25 cellular contexts compared by ENCODE assay signal in genomic region chr3:13935494-13936094, GRCh38. TPM values are rescaled to one million over a fixed set of nuclear protein-coding genes. Genes with fewer than 3 reads are reported as not detected.
"Had no signal": no experiment of that assay in that cellular context is flagged by ENCODE, and none has a peak within 500 bp of the region (broad histone marks: within the 10 kb centered on the region; RNA-seq: fewer than 3 reads in every experiment).

No MANE protein-coding gene starts in this region.

- H3K27me3 ChIP-seq: colonic mucosa had no signal

- DNase-seq: colonic mucosa; effector CD8-positive, alpha-beta T cell; effector memory CD8-positive, alpha-beta T cell; endodermal cell; erythroblast; esophagus squamous epithelium; foreskin fibroblast; foreskin melanocyte; gastrocnemius medialis; glutamatergic neuron; head of caudate nucleus; heart right ventricle; hippocampal formation; left cardiac atrium; left lung; left ventricle myocardium superior; lower lobe of right lung; mesenchymal stem cell; mucosa of descending colon; naive B cell had no signal

- H3K4me1 ChIP-seq: colonic mucosa, gastrocnemius medialis, left lung, lower lobe of right lung had no signal

- ATAC-seq: effector memory CD8-positive, alpha-beta T cell; esophagus mucosa; gastrocnemius medialis; heart right ventricle; left cardiac atrium; left lung; left ventricle myocardium superior; lower lobe of right lung; mucosa of descending colon had no signal

- FAIRE-seq: endometrium, islet of Langerhans, keratinocyte had no signal

- H3K4me3 ChIP-seq: colonic mucosa, esophagus squamous epithelium, gastrocnemius medialis, heart right ventricle, left lung, lower lobe of right lung, mucosa of descending colon had no signal

- H3K9me3 ChIP-seq: colonic mucosa, esophagus squamous epithelium, gastrocnemius medialis, heart right ventricle, left lung, lower lobe of right lung, mucosa of descending colon had no signal

- H3K27ac ChIP-seq: colonic mucosa, epithelial cell of prostate, esophagus squamous epithelium, gastrocnemius medialis, heart right ventricle, left lung, lower lobe of right lung had no signal

- H3K36me3 ChIP-seq: colonic mucosa, esophagus squamous epithelium, gastrocnemius medialis, heart right ventricle, left lung, lower lobe of right lung had no signal

RNA-seq across cellular contexts. Expression of gene WNT7A, which starts 55.7 kb away (rescaled TPM):
- polyA plus RNA-seq: heart right ventricle had no signal
